ENCODE assay signal across 14 cellular contexts in genomic region chr20:63517376-63518309, GRCh38. TPM values are rescaled to one million over a fixed set of nuclear protein-coding genes. Genes with fewer than 3 reads are reported as not detected.
DNase-seq lines count a peak whose midpoint lies in the region; ATAC-seq lines count a peak whose summit lies in the region.
"Had no signal": no experiment of that assay in that cellular context is flagged by ENCODE, and none has a peak within 500 bp of the region (broad histone marks: within the 10 kb centered on the region; RNA-seq: fewer than 3 reads in every experiment).

No MANE protein-coding gene starts in this region.

- peaks cover 16% of the 10 kb centered on the region for H3K36me3 Mint-ChIP-seq in stimulated activated effector memory CD8-positive, alpha-beta T cell treated with anti-CD3 and anti-CD28 coated beads, Interleukin-12 subunit alpha, Interleukin-12 subunit beta, amount 100 ng/mL, for 72 hours

- no peak for ATAC-seq in left ventricle myocardium superior
- ATAC-seq in left lobe of liver: no peak
- ATAC-seq in stimulated activated effector memory CD8-positive, alpha-beta T cell treated with anti-CD3 and anti-CD28 coated beads, Interleukin-12 subunit alpha, Interleukin-12 subunit beta, amount 100 ng/mL, for 72 hours: no peak

- H3K9me3 Mint-ChIP-seq in stimulated activated effector memory CD8-positive, alpha-beta T cell treated with anti-CD3 and anti-CD28 coated beads, Interleukin-12 subunit alpha, Interleukin-12 subunit beta, amount 100 ng/mL, for 72 hours: peaks cover 3% of the 10 kb centered on the region

- H3K27ac Mint-ChIP-seq in stimulated activated effector memory CD8-positive, alpha-beta T cell treated with anti-CD3 and anti-CD28 coated beads, Interleukin-12 subunit alpha, Interleukin-12 subunit beta, amount 100 ng/mL, for 72 hours: no peak overlapping the region
- H3K27ac Mint-ChIP-seq: activated naive CD4-positive, alpha-beta T cell treated with anti-CD3 and anti-CD28 coated beads for 36 hours had no signal

- peaks cover 3% of the 10 kb centered on the region for H3K4me1 Mint-ChIP-seq in stimulated activated effector memory CD8-positive, alpha-beta T cell treated with anti-CD3 and anti-CD28 coated beads, Interleukin-12 subunit alpha, Interleukin-12 subunit beta, amount 100 ng/mL, for 72 hours

- DNase-seq in left ventricle myocardium superior (peak; percentile 26), cardiac septum (ENCODE audit: low spot score) (no peak), left lobe of liver (ENCODE audit: low spot score) (peak; percentile 45), SHP77 treated with DMSO at 0.1 percent for 48 hours (lab: John Stamatoyannopoulos, UW) (no peak)
- peak in 1 of 2 donors; percentile 47 for DNase-seq in stimulated activated effector memory CD8-positive, alpha-beta T cell treated with anti-CD3 and anti-CD28 coated beads, Interleukin-12 subunit alpha, Interleukin-12 subunit beta, amount 100 ng/mL, for 72 hours (ENCODE audit: low spot score in 2 of 2)
- no peak for DNase-seq in activated CD4-positive, alpha-beta T cell treated with anti-CD3 and anti-CD28 coated beads for 4 hours
- DNase-seq: activated naive CD4-positive, alpha-beta T cell treated with anti-CD3 and anti-CD28 coated beads for 36 hours; MM.1S; NCI-H2081 treated with DMSO at 0.1 percent for 48 hours; NCI-H774; SHP77; sigmoid colon; stimulated activated naive CD4-positive, alpha-beta T cell had no signal

- peak overlapping the region; percentile 77 for H3K4me3 Mint-ChIP-seq in stimulated activated effector memory CD8-positive, alpha-beta T cell treated with anti-CD3 and anti-CD28 coated beads, Interleukin-12 subunit alpha, Interleukin-12 subunit beta, amount 100 ng/mL, for 72 hours
- H3K4me3 Mint-ChIP-seq: activated naive CD4-positive, alpha-beta T cell treated with anti-CD3 and anti-CD28 coated beads for 36 hours had no signal

- intact Hi-C loops in left ventricle myocardium superior (cut with micrococcal nuclease): no loop called here
- intact Hi-C loops in cardiac septum (cut with DNase I): loop anchor here (5.0 kb wide), 1 partner anchor 75 kb away; no protein-coding TSS in a partner anchor

RNA-seq across cellular contexts. Expression of gene PPDPF, which starts 2.9 kb away (rescaled TPM):
- total RNA-seq in left ventricle myocardium superior (307 TPM), cardiac septum (438 TPM), left lobe of liver (88.0 TPM)

RNA-seq across cellular contexts. Expression of gene EEF1A2, which starts 18.8 kb away (rescaled TPM):
- 1,346 TPM for total RNA-seq in left ventricle myocardium superior
- 1,211 TPM for total RNA-seq in cardiac septum
- total RNA-seq in left lobe of liver: 0.73 TPM

RNA-seq across cellular contexts. Expression of gene PTK6, which starts 19.5 kb away (rescaled TPM):
- not detected for total RNA-seq in left ventricle myocardium superior
- not detected for total RNA-seq in cardiac septum
- 12.0 TPM for total RNA-seq in left lobe of liver

RNA-seq across cellular contexts. Expression of gene SRMS, which starts 29.9 kb away (rescaled TPM):
- total RNA-seq in left ventricle myocardium superior (not detected), cardiac septum (not detected), left lobe of liver (not detected)
- total RNA-seq: activated CD8-positive, alpha-beta memory T cell treated with anti-CD3 and anti-CD28 coated beads for 36 hours; activated naive CD4-positive, alpha-beta T cell treated with anti-CD3 and anti-CD28 coated beads for 36 hours; sigmoid colon had no signal

RNA-seq across cellular contexts. Expression of gene FNDC11, which starts 36.3 kb away (rescaled TPM):
- total RNA-seq in left ventricle myocardium superior: 0.15 TPM
- total RNA-seq in cardiac septum: not detected
- total RNA-seq in left lobe of liver: not detected

Comparison
In these comparisons a context has a peak if more than half of its experiments do, and no peak if none do; other contexts are left out.
1. DNase-seq: peak in left ventricle myocardium superior (single experiment) and left lobe of liver (single experiment); none in cardiac septum (single experiment), SHP77 treated with DMSO at 0.1 percent for 48 hours (single experiment) and activated CD4-positive, alpha-beta T cell treated with anti-CD3 and anti-CD28 coated beads for 4 hours (0 of 2).
2. RNA of gene EEF1A2, which starts 18.8 kb away (total RNA-seq): 1,346 TPM in left ventricle myocardium superior (single experiment) and 1,211 TPM in cardiac septum (single experiment); 0.73 TPM in left lobe of liver (single experiment); every median in the first group is over 100 times any median in the second.
3. RNA of gene PTK6, which starts 19.5 kb away (total RNA-seq): 12.0 TPM in left lobe of liver (single experiment); not detected in cardiac septum (single experiment) and not detected in left ventricle myocardium superior (single experiment); every median in the first group is over 10 times any median in the second.